ENCODE assay signal across 14 cellular contexts in genomic region chr10:70256463-70256862, GRCh38. TPM values are rescaled to one million over a fixed set of nuclear protein-coding genes. Genes with fewer than 3 reads are reported as not detected.
"Had no signal": no experiment of that assay in that cellular context is flagged by ENCODE, and none has a peak within 500 bp of the region (broad histone marks: within the 10 kb centered on the region; RNA-seq: fewer than 3 reads in every experiment).

No MANE protein-coding gene starts in this region.

- H3K27ac Mint-ChIP-seq: activated naive CD8-positive, alpha-beta T cell treated with anti-CD3 and anti-CD28 coated beads, Interleukin-2, amount 10 ng/mL, durations not matched to agents 7 days and 5 days had no signal

- H3K27me3 ChIP-seq: hepatocyte had no signal

- H3K4me2 ChIP-seq: hepatocyte had no signal

- H3K27ac ChIP-seq: hepatocyte, psoas muscle, sigmoid colon, upper lobe of right lung, WERI-Rb-1 had no signal

- H3K36me3 ChIP-seq: sigmoid colon, upper lobe of right lung, WERI-Rb-1 had no signal

- H3K79me2 ChIP-seq: hepatocyte had no signal

- DNase-seq: activated CD4-positive, alpha-beta T cell treated with anti-CD3 and anti-CD28 coated beads for 4 hours; activated effector memory CD4-positive, alpha-beta T cell treated with Interleukin-2 at 50 U/mL for 16 hours; activated naive CD8-positive, alpha-beta T cell treated with anti-CD3 and anti-CD28 coated beads, Interleukin-2, amount 10 ng/mL, durations not matched to agents 7 days and 5 days; activated T-cell treated with anti-CD3 and anti-CD28 coated beads for 4 hours; effector CD4-positive, alpha-beta T cell; psoas muscle; sigmoid colon; stimulated activated CD4-positive, alpha-beta T cell treated with anti-CD3 and anti-CD28 coated beads, Interleukin-2, amount 100 ng/mL, for 24 hours; stimulated activated naive CD4-positive, alpha-beta T cell; upper lobe of right lung; WERI-Rb-1 had no signal

- H3K9me3 ChIP-seq: psoas muscle, sigmoid colon, upper lobe of right lung had no signal

- H3K4me1 ChIP-seq: psoas muscle had no signal

- H2AFZ ChIP-seq: hepatocyte had no signal

- H3K4me3 ChIP-seq: hepatocyte, lung had no signal

RNA-seq across cellular contexts. Expression of gene NPFFR1, which starts 27.3 kb away (rescaled TPM):
- total RNA-seq: hepatocyte, osteoblast, psoas muscle had no signal
